1 cellular context compared by ENCODE assay signal in genomic region chr17:29827179-29827578, GRCh38.
TF ChIP-seq lines count a peak whose summit lies in the region.

No MANE protein-coding gene starts in this region.

TF ChIP-seq in SK-N-SH treated with all-trans-retinoic acid at 6 μM for 48 hours, 23 proteins besides CTCF, POLR2A, EP300 and RAD21 (continued from another document):
- TF ChIP-seq ZNF8 (CRISPR knock-in tag; IDR thresholded peaks at IDR 0.05) (no peak), ISL1 (CRISPR knock-in tag; IDR thresholded peaks at IDR 0.05) (no peak), POU6F1 (CRISPR knock-in tag; IDR thresholded peaks at IDR 0.05; ENCODE audit: borderline replicate concordance, low read depth) (no peak)
